16 cellular contexts compared by ENCODE assay signal in genomic region chr4:101022151-101023024, GRCh38.
DNase-seq lines count a peak whose midpoint lies in the region; ATAC-seq and TF ChIP-seq lines count a peak whose summit lies in the region.
"Had no signal": no experiment of that assay in that cellular context is flagged by ENCODE, and none has a peak within 500 bp of the region (broad histone marks: within the 10 kb centered on the region; RNA-seq: fewer than 3 reads in every experiment).

No MANE protein-coding gene starts in this region.

- no peak for ATAC-seq in activated CD8-positive, alpha-beta T cell treated with anti-CD3 and anti-CD28 coated beads for 36 hours
- ATAC-seq in stimulated activated naive CD8-positive, alpha-beta T cell treated with anti-CD3 and anti-CD28 coated beads, Interleukin-15, Interleukin-2, amounts not matched to agents 100 U/mL and 50 U/mL, for 24 hours, result peak; percentile 51
- ATAC-seq in GM21423 (IDR thresholded peaks at IDR 0.05; ENCODE audit: unreplicated experiment), result no peak
- ATAC-seq: A549 had no signal

- CTCF ChIA-PET in activated CD4-positive, alpha-beta T cell treated with anti-CD3 and anti-CD28 coated beads, Interleukin-2, amount 10 ng/mL, durations not matched to agents 7 days and 5 days (lab: Charles Lee), result interaction anchor here (0.5 to 2.2 kb wide), 3 partner anchors 11 to 1085 kb away, joined by 3 to 7 read pairs (median 3); no protein-coding TSS in a partner anchor
- CTCF ChIA-PET in activated CD8-positive, alpha-beta T cell treated with anti-CD3 and anti-CD28 coated beads for 36 hours (lab: Charles Lee), result no interaction called here

- no peak for TF ChIP-seq CTCF in activated CD8-positive, alpha-beta T cell treated with anti-CD3 and anti-CD28 coated beads for 36 hours (IDR thresholded peaks at IDR 0.05)
- TF ChIP-seq CTCF in fibroblast of mammary gland (conservative IDR thresholded peaks at IDR 0.05; ENCODE audit: control insufficient read depth, insufficient read depth, low read depth, low read length), result no peak

- POLR2A ChIA-PET in activated CD4-positive, alpha-beta T cell treated with anti-CD3 and anti-CD28 coated beads, Interleukin-2, amount 10 ng/mL, durations not matched to agents 7 days and 5 days (lab: Charles Lee), result no interaction called here
- POLR2A ChIA-PET in activated CD8-positive, alpha-beta T cell treated with anti-CD3 and anti-CD28 coated beads for 36 hours (lab: Charles Lee), result no interaction called here

- H3K27ac Mint-ChIP-seq in activated CD4-positive, alpha-beta T cell treated with anti-CD3 and anti-CD28 coated beads, Interleukin-2, amount 10 ng/mL, durations not matched to agents 7 days and 5 days, result peak overlapping the region; percentile 36
- peak overlapping the region; percentile 24 for H3K27ac Mint-ChIP-seq in activated CD8-positive, alpha-beta T cell treated with anti-CD3 and anti-CD28 coated beads for 36 hours
- H3K27ac Mint-ChIP-seq: activated B cell treated with CpG ODN at 0.5 μM for 24 hours had no signal

- no peak overlapping the region for H3K4me3 Mint-ChIP-seq in activated CD4-positive, alpha-beta T cell treated with anti-CD3 and anti-CD28 coated beads, Interleukin-2, amount 10 ng/mL, durations not matched to agents 7 days and 5 days
- no peak overlapping the region for H3K4me3 Mint-ChIP-seq in activated CD8-positive, alpha-beta T cell treated with anti-CD3 and anti-CD28 coated beads for 36 hours
- H3K4me3 Mint-ChIP-seq: activated B cell treated with CpG ODN at 0.5 μM for 24 hours had no signal

- no peak for DNase-seq in activated CD4-positive, alpha-beta T cell treated with anti-CD3 and anti-CD28 coated beads, Interleukin-2, amount 10 ng/mL, durations not matched to agents 7 days and 5 days
- no peak for DNase-seq in activated CD4-positive, alpha-beta T cell treated with anti-CD3 and anti-CD28 coated beads, Interleukin-2, amount 50 U/mL, for 4 hours
- DNase-seq in activated CD8-positive, alpha-beta T cell treated with anti-CD3 and anti-CD28 coated beads for 36 hours, result peak; percentile 42
- DNase-seq in fibroblast of mammary gland (ENCODE audit: low read depth) (peak; percentile 31), NCI-H146 treated with DMSO at 0.1 percent for 48 hours (lab: John Stamatoyannopoulos, UW; ENCODE audit: unreplicated experiment) (no peak), NCI-H1930 (lab: John Stamatoyannopoulos, UW) (no peak)
- peak; percentile 27 for DNase-seq in stimulated activated naive CD8-positive, alpha-beta T cell treated with anti-CD3 and anti-CD28 coated beads, Interleukin-15, Interleukin-2, amounts not matched to agents 100 U/mL and 50 U/mL, for 24 hours
- DNase-seq: activated B cell treated with CpG ODN at 0.5 μM for 24 hours, cortex of kidney, DMS79 treated with DMSO at 0.1 percent for 48 hours, left ventricle myocardium inferior, NCI-H1092, NCI-H69, SHP77 had no signal

- peaks cover 48% of the 10 kb centered on the region for H3K4me1 Mint-ChIP-seq in activated CD4-positive, alpha-beta T cell treated with anti-CD3 and anti-CD28 coated beads, Interleukin-2, amount 10 ng/mL, durations not matched to agents 7 days and 5 days
- H3K4me1 Mint-ChIP-seq in activated CD8-positive, alpha-beta T cell treated with anti-CD3 and anti-CD28 coated beads for 36 hours (ENCODE audit: low read depth), result peaks cover 46% of the 10 kb centered on the region

- H3K36me3 Mint-ChIP-seq in activated CD4-positive, alpha-beta T cell treated with anti-CD3 and anti-CD28 coated beads, Interleukin-2, amount 10 ng/mL, durations not matched to agents 7 days and 5 days (ENCODE audit: low read depth), result peaks cover 30% of the 10 kb centered on the region
- H3K36me3 Mint-ChIP-seq in activated CD8-positive, alpha-beta T cell treated with anti-CD3 and anti-CD28 coated beads for 36 hours (ENCODE audit: low read depth), result peaks cover 14% of the 10 kb centered on the region

- no peak overlapping the region for H3K4me3 ChIP-seq in fibroblast of mammary gland (ENCODE audit: control insufficient read depth, low read depth, low read length)
- H3K4me3 ChIP-seq: A549, left ventricle myocardium inferior had no signal

- H3K27me3 Mint-ChIP-seq in activated CD4-positive, alpha-beta T cell treated with anti-CD3 and anti-CD28 coated beads, Interleukin-2, amount 10 ng/mL, durations not matched to agents 7 days and 5 days, result no peaks in the 10 kb centered on the region
- H3K27me3 Mint-ChIP-seq in activated CD8-positive, alpha-beta T cell treated with anti-CD3 and anti-CD28 coated beads for 36 hours, result no peaks in the 10 kb centered on the region
- H3K27me3 Mint-ChIP-seq: activated B cell treated with CpG ODN at 0.5 μM for 24 hours had no signal

- intact Hi-C loops in activated CD8-positive, alpha-beta T cell treated with anti-CD3 and anti-CD28 coated beads for 36 hours (cut with micrococcal nuclease), result loop anchor here (5.0 kb wide), 1 partner anchor 135 kb away; no protein-coding TSS in a partner anchor

- no peaks in the 10 kb centered on the region for H3K9me3 Mint-ChIP-seq in activated CD4-positive, alpha-beta T cell treated with anti-CD3 and anti-CD28 coated beads, Interleukin-2, amount 10 ng/mL, durations not matched to agents 7 days and 5 days
- H3K9me3 Mint-ChIP-seq in activated CD8-positive, alpha-beta T cell treated with anti-CD3 and anti-CD28 coated beads for 36 hours, result no peaks in the 10 kb centered on the region
- H3K9me3 Mint-ChIP-seq: activated B cell treated with CpG ODN at 0.5 μM for 24 hours had no signal

Comparison
In these comparisons a context has a peak if more than half of its experiments do, and no peak if none do; other contexts are left out.
1. DNase-seq: peak in activated CD8-positive, alpha-beta T cell treated with anti-CD3 and anti-CD28 coated beads for 36 hours (single experiment), fibroblast of mammary gland (single experiment) and stimulated activated naive CD8-positive, alpha-beta T cell treated with anti-CD3 and anti-CD28 coated beads, Interleukin-15, Interleukin-2, amounts not matched to agents 100 U/mL and 50 U/mL, for 24 hours (single experiment); none in activated CD4-positive, alpha-beta T cell treated with anti-CD3 and anti-CD28 coated beads, Interleukin-2, amount 10 ng/mL, durations not matched to agents 7 days and 5 days (single experiment), activated CD4-positive, alpha-beta T cell treated with anti-CD3 and anti-CD28 coated beads, Interleukin-2, amount 50 U/mL, for 4 hours (0 of 2), NCI-H146 treated with DMSO at 0.1 percent for 48 hours (single experiment) and NCI-H1930 (0 of 2).